8 cellular contexts compared by ENCODE assay signal in the genomic region with DNA sequence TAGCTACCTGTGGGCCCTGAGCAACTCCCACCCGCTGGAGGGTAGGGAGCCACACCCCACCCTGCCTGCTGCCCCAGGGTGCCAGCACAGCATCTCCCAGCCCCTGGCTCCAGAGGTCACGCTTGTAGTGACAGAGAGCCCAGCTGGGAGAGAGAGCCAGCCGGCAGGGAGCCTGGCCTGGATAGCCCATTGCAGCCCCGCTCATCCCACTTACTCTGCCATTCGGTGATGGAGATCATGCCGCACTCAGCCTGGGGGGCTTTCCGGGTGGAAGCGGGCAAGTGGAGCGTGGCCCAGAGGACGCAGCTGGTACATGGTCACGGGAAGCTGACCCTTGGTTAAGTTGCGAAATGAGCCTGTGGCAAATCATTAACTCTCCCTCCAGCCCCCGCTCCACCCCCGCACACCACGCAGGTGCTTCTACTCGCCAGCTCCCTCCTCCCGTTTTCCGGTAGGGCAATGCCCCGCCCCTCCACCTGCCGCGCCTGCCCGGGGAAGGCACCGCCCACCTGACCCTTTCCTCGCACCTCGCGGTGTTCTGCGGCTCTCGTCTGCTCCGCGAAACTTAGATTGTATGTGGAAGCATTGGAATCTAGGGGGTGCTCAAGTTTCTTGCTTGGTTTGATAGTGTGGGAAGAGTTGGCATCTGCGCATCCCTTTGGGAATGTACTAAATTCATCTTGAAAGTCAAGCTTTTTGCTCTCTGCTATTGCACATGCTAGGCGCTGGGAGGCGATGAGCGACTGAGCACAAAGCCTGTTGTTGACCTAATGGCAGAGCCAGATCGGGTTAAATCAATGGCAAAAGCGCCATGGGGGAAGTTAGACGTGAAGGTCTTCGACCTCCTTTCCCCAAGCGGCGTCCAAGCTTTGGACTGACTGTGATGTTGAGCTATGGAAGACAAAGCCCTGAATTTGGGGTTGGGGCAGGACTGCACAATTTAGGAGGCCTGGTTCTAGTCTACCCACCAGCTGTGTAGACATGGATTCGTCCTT. TPM values are rescaled to one million over a fixed set of nuclear protein-coding genes. Genes with fewer than 3 reads are reported as not detected.
DNase-seq lines count a peak whose midpoint lies in the region; ATAC-seq and TF ChIP-seq lines count a peak whose summit lies in the region.

A gene with protein sequence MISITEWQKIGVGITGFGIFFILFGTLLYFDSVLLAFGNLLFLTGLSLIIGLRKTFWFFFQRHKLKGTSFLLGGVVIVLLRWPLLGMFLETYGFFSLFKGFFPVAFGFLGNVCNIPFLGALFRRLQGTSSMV (minus strand): TSS at position 321 of the 995 bp plus-strand sequence. CDS start 82 bp downstream, at position 239.

- peak within 1 kb of the TSS; percentile 3 for H3K27ac Mint-ChIP-seq in activated T-helper 1 cell treated with anti-CD3 and anti-CD28 coated beads, Interleukin-12 subunit alpha, Interleukin-12 subunit beta, Interleukin-2, Interleukin-4 antibody, amounts not matched to agents 30 ng/mL and 10 ng/mL and 1 ng/mL, durations not matched to agents 14 hours and 24 hours and 36 hours
- H3K27ac Mint-ChIP-seq in naive thymus-derived CD8-positive, alpha-beta T cell, result peak within 1 kb of the TSS in 2 of 10 donors; percentile 53 to 72

- in situ Hi-C loops in G401 (cut with HindIII; ENCODE audit: low sequenced_read_pairs), result no loop called here

- no peaks in the 10 kb centered on the region for H3K27me3 ChIP-seq in thoracic aorta (replicated peaks; ENCODE audit: insufficient read depth)

- H3K4me3 Mint-ChIP-seq in activated T-helper 1 cell treated with anti-CD3 and anti-CD28 coated beads, Interleukin-12 subunit alpha, Interleukin-12 subunit beta, Interleukin-2, Interleukin-4 antibody, amounts not matched to agents 30 ng/mL and 10 ng/mL and 1 ng/mL, durations not matched to agents 14 hours and 24 hours and 36 hours, result peak within 1 kb of the TSS; percentile 59
- H3K4me3 Mint-ChIP-seq in naive thymus-derived CD8-positive, alpha-beta T cell, result peak within 1 kb of the TSS; percentile 65 to 83 (median 74)

- POLR2A ChIA-PET in naive thymus-derived CD8-positive, alpha-beta T cell (lab: Charles Lee), result no interaction called here

- no peak within 1 kb of the TSS for H3K27ac ChIP-seq in thoracic aorta

- no peaks in the 10 kb centered on the region for H3K36me3 Mint-ChIP-seq in activated T-helper 1 cell treated with anti-CD3 and anti-CD28 coated beads, Interleukin-12 subunit alpha, Interleukin-12 subunit beta, Interleukin-2, Interleukin-4 antibody, amounts not matched to agents 30 ng/mL and 10 ng/mL and 1 ng/mL, durations not matched to agents 14 hours and 24 hours and 36 hours (ENCODE audit: low read depth)
- no peaks in the 10 kb centered on the region for H3K36me3 Mint-ChIP-seq in naive thymus-derived CD8-positive, alpha-beta T cell

- H3K4me1 ChIP-seq in thoracic aorta (ENCODE audit: control insufficient read depth in 1 of 2, low read depth in 2 of 2), result peaks cover 0 to 6% of the 10 kb centered on the region in 2 donors

- H3K4me3 ChIP-seq in fibroblast of the aortic adventitia (ENCODE audit: low read depth, low read length) (no peak within 1 kb of the TSS), thoracic aorta (peak within 1 kb of the TSS; percentile 42)

- no peaks in the 10 kb centered on the region for H3K9me3 ChIP-seq in thoracic aorta

- H3K9me3 Mint-ChIP-seq in activated T-helper 1 cell treated with anti-CD3 and anti-CD28 coated beads, Interleukin-12 subunit alpha, Interleukin-12 subunit beta, Interleukin-2, Interleukin-4 antibody, amounts not matched to agents 30 ng/mL and 10 ng/mL and 1 ng/mL, durations not matched to agents 14 hours and 24 hours and 36 hours, result no peaks in the 10 kb centered on the region
- no peaks in the 10 kb centered on the region for H3K9me3 Mint-ChIP-seq in naive thymus-derived CD8-positive, alpha-beta T cell

- H3K36me3 ChIP-seq in thoracic aorta, result no peaks in the 10 kb centered on the region

- DNase-seq in G401 (ENCODE audit: low spot score) (peak; percentile 62), NCI-H69 (lab: John Stamatoyannopoulos, UW) (peak; percentile 65), fibroblast of the aortic adventitia (ENCODE audit: low read depth) (peak; percentile 89), thoracic aorta (ENCODE audit: low spot score) (no peak)
- DNase-seq in activated T-helper 1 cell treated with anti-CD3 and anti-CD28 coated beads, Interleukin-12 subunit alpha, Interleukin-12 subunit beta, Interleukin-2, Interleukin-4 antibody, amounts not matched to agents 30 ng/mL and 10 ng/mL and 1 ng/mL, durations not matched to agents 14 hours and 24 hours and 36 hours (ENCODE audit: low spot score), result peak; percentile 10
- DNase-seq in naive thymus-derived CD8-positive, alpha-beta T cell, result peak in 9 of 10 donors; percentile 22 to 60 (median 47)

- H3K4me1 Mint-ChIP-seq in activated T-helper 1 cell treated with anti-CD3 and anti-CD28 coated beads, Interleukin-12 subunit alpha, Interleukin-12 subunit beta, Interleukin-2, Interleukin-4 antibody, amounts not matched to agents 30 ng/mL and 10 ng/mL and 1 ng/mL, durations not matched to agents 14 hours and 24 hours and 36 hours (ENCODE audit: low read depth), result peaks cover 5% of the 10 kb centered on the region
- H3K4me1 Mint-ChIP-seq in naive thymus-derived CD8-positive, alpha-beta T cell, result peaks cover 11 to 16% (median 13%) of the 10 kb centered on the region in 4 donors

- peak; percentile 89 for TF ChIP-seq CTCF in fibroblast of the aortic adventitia (IDR thresholded peaks at IDR 0.05; ENCODE audit: insufficient read depth, low read length)
- TF ChIP-seq CTCF in thoracic aorta (IDR thresholded peaks at IDR 0.05), result peak; percentile 40

- ATAC-seq in HG02970 (IDR thresholded peaks at IDR 0.05; ENCODE audit: low FRiP score, unreplicated experiment) (peak; percentile 74), thoracic aorta (ENCODE audit: insufficient number of reproducible peaks, low FRiP score, low read depth) (no peak), HG03521 (IDR thresholded peaks at IDR 0.05; ENCODE audit: unreplicated experiment) (no peak)
- ATAC-seq in naive thymus-derived CD8-positive, alpha-beta T cell, result peak; percentile 75 to 89

- intact Hi-C loops in activated T-helper 1 cell treated with anti-CD3 and anti-CD28 coated beads, Interleukin-12 subunit alpha, Interleukin-12 subunit beta, Interleukin-2, Interleukin-4 antibody, amounts not matched to agents 30 ng/mL and 10 ng/mL and 1 ng/mL, durations not matched to agents 14 hours and 24 hours and 36 hours (cut with micrococcal nuclease), result loop anchor here (1.0 kb wide), 1 partner anchor 149 kb away; no protein-coding TSS in a partner anchor

- peaks cover 7% of the 10 kb centered on the region for H3K27me3 Mint-ChIP-seq in activated T-helper 1 cell treated with anti-CD3 and anti-CD28 coated beads, Interleukin-12 subunit alpha, Interleukin-12 subunit beta, Interleukin-2, Interleukin-4 antibody, amounts not matched to agents 30 ng/mL and 10 ng/mL and 1 ng/mL, durations not matched to agents 14 hours and 24 hours and 36 hours (ENCODE audit: insufficient read depth)
- peaks cover 0 to 3% (median 0%) of the 10 kb centered on the region in 5 donors for H3K27me3 Mint-ChIP-seq in naive thymus-derived CD8-positive, alpha-beta T cell

RNA-seq across cellular contexts. Expression of the gene that starts here (rescaled TPM):
- total RNA-seq in G401 (2014; rRNA removed; shearing (Covaris generic)), result not detected in 2 replicates
- total RNA-seq in activated T-helper 1 cell treated with anti-CD3 and anti-CD28 coated beads, Interleukin-12 subunit alpha, Interleukin-12 subunit beta, Interleukin-2, Interleukin-4 antibody, amounts not matched to agents 30 ng/mL and 10 ng/mL and 1 ng/mL, durations not matched to agents 14 hours and 24 hours and 36 hours, result not detected in 2 replicates
- total RNA-seq in fibroblast of the aortic adventitia (ENCODE audit: low replicate concordance) (not detected in 2 replicates), thoracic aorta (not detected)
- total RNA-seq in naive thymus-derived CD8-positive, alpha-beta T cell, result not detected
- under 1 TPM; 0.32 to 0.88 (median 0.79) TPM for polyA plus RNA-seq in naive thymus-derived CD8-positive, alpha-beta T cell

Comparison
In these comparisons a context has a peak if more than half of its experiments do, and no peak if none do; other contexts are left out.
1. Peak in DNase-seq in G401; RNA of the gene not detected or under 1 TPM.
2. Peak in DNase-seq in activated T-helper 1 cell treated with anti-CD3 and anti-CD28 coated beads, Interleukin-12 subunit alpha, Interleukin-12 subunit beta, Interleukin-2, Interleukin-4 antibody, amounts not matched to agents 30 ng/mL and 10 ng/mL and 1 ng/mL, durations not matched to agents 14 hours and 24 hours and 36 hours; RNA of the gene not detected or under 1 TPM.
3. Peak in DNase-seq in fibroblast of the aortic adventitia; RNA of the gene not detected or under 1 TPM.
4. Peak in DNase-seq and ATAC-seq in naive thymus-derived CD8-positive, alpha-beta T cell; RNA of the gene not detected or under 1 TPM.